Comparison of ENCODE assay signal across 11 cellular contexts in the genomic region with DNA sequence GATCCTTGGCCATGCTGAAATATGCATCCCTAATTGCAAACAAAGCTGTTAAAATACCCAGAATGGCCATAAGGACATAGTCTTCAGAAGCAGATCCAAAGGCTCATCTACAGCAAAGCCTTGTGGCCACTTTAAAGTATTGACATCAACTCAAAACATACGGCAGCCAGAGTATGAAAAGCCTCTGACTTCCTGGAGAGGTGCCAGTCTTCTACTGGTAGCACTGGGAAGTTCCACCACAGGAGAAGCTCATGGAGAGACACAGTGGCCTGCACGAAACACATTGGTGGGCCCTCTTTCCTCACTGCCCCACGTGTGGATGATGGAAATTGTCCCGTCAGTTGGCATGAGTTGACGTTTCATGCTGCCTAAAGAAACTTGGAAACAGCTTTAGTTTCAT.
DNase-seq lines count a peak whose midpoint lies in the region; ATAC-seq and TF ChIP-seq lines count a peak whose summit lies in the region.
"Had no signal": no experiment of that assay in that cellular context is flagged by ENCODE, and none has a peak within 500 bp of the region (broad histone marks: within the 10 kb centered on the region; RNA-seq: fewer than 3 reads in every experiment).

No MANE protein-coding gene starts in this region.

- H3K27me3 ChIP-seq in CD4-positive, alpha-beta memory T cell (ENCODE audit: insufficient read depth, low read length) = no peaks in the 10 kb centered on the region

- no peak for ATAC-seq in GM18868 (IDR thresholded peaks at IDR 0.05; ENCODE audit: unreplicated experiment)

- no peaks in the 10 kb centered on the region for H3K9me3 Mint-ChIP-seq in osteocyte (ENCODE audit: unreplicated experiment)
- no peaks in the 10 kb centered on the region for H3K9me3 Mint-ChIP-seq in CD4-positive, alpha-beta memory T cell
- H3K9me3 Mint-ChIP-seq: type B pancreatic cell had no signal

- CTCF ChIA-PET in CD4-positive, alpha-beta memory T cell (lab: Charles Lee; ENCODE audit: partially characterized antibody) = no interaction called here

- H3K27ac ChIP-seq in caudate nucleus (ENCODE audit: low read depth, low read length) = no peak overlapping the region
- no peak overlapping the region for H3K27ac ChIP-seq in CD4-positive, alpha-beta memory T cell (ENCODE audit: low read depth, low read length)
- H3K27ac ChIP-seq: dorsolateral prefrontal cortex had no signal

- TF ChIP-seq CTCF in cardiac fibroblast (IDR thresholded peaks at IDR 0.05; ENCODE audit: low read depth, low read length) (peak; percentile 7), osteocyte (IDR thresholded peaks at IDR 0.05) (peak; percentile 22)

- no peaks in the 10 kb centered on the region for H3K36me3 ChIP-seq in CD4-positive, alpha-beta memory T cell (ENCODE audit: insufficient read depth, low read length)

- H3K36me3 Mint-ChIP-seq in osteocyte (ENCODE audit: unreplicated experiment) = no peaks in the 10 kb centered on the region
- no peaks in the 10 kb centered on the region for H3K36me3 Mint-ChIP-seq in CD4-positive, alpha-beta memory T cell
- H3K36me3 Mint-ChIP-seq: type B pancreatic cell had no signal

- H3K4me3 ChIP-seq in cardiac fibroblast (replicated peaks in 1 of 2; ENCODE audit: low read depth in 2 of 2, low read length in 2 of 2) = no peak overlapping the region
- no peak overlapping the region for H3K4me3 ChIP-seq in CD4-positive, alpha-beta memory T cell (ENCODE audit: low read length in 2 of 2)
- H3K4me3 ChIP-seq: dorsolateral prefrontal cortex had no signal

- DNase-seq in ELR (ENCODE audit: low read depth) (peak; percentile 8), MV-4-11 (lab: John Stamatoyannopoulos, UW) (peak; percentile 7), cardiac fibroblast (ENCODE audit: low read depth in 2 of 2) (peak; percentile 13 to 31), osteocyte (ENCODE audit: extremely low spot score, unreplicated experiment) (no peak), caudate nucleus (lab: John Stamatoyannopoulos, UW) (no peak)
- no peak for DNase-seq in CD4-positive, alpha-beta memory T cell
- DNase-seq: activated CD4-positive, alpha-beta T cell treated with anti-CD3 and anti-CD28 coated beads for 48 hours; dorsolateral prefrontal cortex; hippocampal formation had no signal

- intact Hi-C loops in CD4-positive, alpha-beta memory T cell (cut with micrococcal nuclease) = no loop called here

- H3K27me3 Mint-ChIP-seq in osteocyte (ENCODE audit: unreplicated experiment) = no peaks in the 10 kb centered on the region
- peaks cover 2 to 4% of the 10 kb centered on the region in 2 donors for H3K27me3 Mint-ChIP-seq in CD4-positive, alpha-beta memory T cell
- H3K27me3 Mint-ChIP-seq: type B pancreatic cell had no signal

- H3K27ac Mint-ChIP-seq in osteocyte (ENCODE audit: unreplicated experiment) = no peak overlapping the region
- H3K27ac Mint-ChIP-seq in CD4-positive, alpha-beta memory T cell = no peak overlapping the region
- H3K27ac Mint-ChIP-seq: type B pancreatic cell had no signal

- H3K4me3 Mint-ChIP-seq in osteocyte (ENCODE audit: unreplicated experiment) = no peak overlapping the region
- H3K4me3 Mint-ChIP-seq in CD4-positive, alpha-beta memory T cell = no peak overlapping the region
- H3K4me3 Mint-ChIP-seq: type B pancreatic cell had no signal

- no peaks in the 10 kb centered on the region for H3K9me3 ChIP-seq in CD4-positive, alpha-beta memory T cell (ENCODE audit: control insufficient read depth in 1 of 2, low read length in 2 of 2)

- no peaks in the 10 kb centered on the region for H3K4me1 ChIP-seq in CD4-positive, alpha-beta memory T cell (ENCODE audit: insufficient read depth, low read length)

- POLR2A ChIA-PET in CD4-positive, alpha-beta memory T cell (lab: Charles Lee; ENCODE audit: partially characterized antibody) = no interaction called here

- peaks cover 21% of the 10 kb centered on the region for H3K4me1 Mint-ChIP-seq in osteocyte (ENCODE audit: unreplicated experiment)
- H3K4me1 Mint-ChIP-seq in CD4-positive, alpha-beta memory T cell = no peaks in the 10 kb centered on the region

Comparison
In these comparisons a context has a peak if more than half of its experiments do, and no peak if none do; other contexts are left out.
1. DNase-seq: peak in ELR (single experiment), MV-4-11 (single experiment) and cardiac fibroblast (2 of 2); none in osteocyte (single experiment), caudate nucleus (0 of 61) and CD4-positive, alpha-beta memory T cell (0 of 5).